Comparison of ENCODE assay signal across 8 cellular contexts in the genomic region with DNA sequence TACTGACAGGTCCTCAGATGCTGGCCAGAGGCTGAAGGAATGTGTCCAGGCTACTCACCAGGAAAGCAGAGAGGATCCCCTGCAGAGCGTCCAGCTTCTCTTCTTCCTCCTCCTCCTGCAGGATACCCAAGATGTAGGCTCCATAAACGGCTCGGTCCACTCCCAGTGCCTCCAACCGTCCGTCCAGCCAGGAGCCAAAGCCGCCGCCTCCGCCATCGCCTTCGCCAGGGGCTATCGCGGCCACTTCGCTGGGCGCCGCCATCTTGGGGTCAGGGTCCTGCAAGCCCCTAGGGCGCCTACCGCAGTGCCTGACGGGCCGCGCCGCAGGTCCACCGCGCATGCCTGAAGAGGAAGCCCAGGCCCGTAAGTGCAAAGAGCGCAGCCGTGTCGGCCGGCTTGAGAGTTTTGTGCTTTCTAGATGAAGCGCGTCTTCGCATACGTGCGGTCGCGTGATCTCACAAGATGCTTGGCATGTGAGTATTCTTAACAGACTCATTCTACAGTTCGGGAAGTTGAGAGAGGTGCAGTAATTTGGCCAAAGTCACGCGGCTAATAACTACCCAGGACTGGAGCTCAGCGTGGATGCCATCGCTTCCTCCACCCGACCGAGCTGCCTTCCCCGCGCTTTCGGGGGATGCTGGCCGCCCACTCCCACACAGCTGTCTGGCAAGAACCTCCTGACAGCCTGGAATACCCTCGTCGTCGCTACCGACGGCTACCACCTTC. TPM values are rescaled to one million over a fixed set of nuclear protein-coding genes. Genes with fewer than 3 reads are reported as not detected.
DNase-seq lines count a peak whose midpoint lies in the region; ATAC-seq and TF ChIP-seq lines count a peak whose summit lies in the region.

A gene with protein sequence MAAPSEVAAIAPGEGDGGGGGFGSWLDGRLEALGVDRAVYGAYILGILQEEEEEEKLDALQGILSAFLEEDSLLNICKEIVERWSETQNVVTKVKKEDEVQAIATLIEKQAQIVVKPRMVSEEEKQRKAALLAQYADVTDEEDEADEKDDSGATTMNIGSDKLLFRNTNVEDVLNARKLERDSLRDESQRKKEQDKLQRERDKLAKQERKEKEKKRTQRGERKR (minus strand): TSS at position 285 of the 726 bp plus-strand sequence. CDS start 23 bp downstream, at position 262.

- H3K9me3 ChIP-seq in colonic mucosa = no peaks in the 10 kb centered on the region

- intact Hi-C loops in colonic mucosa (cut with DNase I) (no loop called here), left colon (cut with DNase I, micrococcal nuclease) (no loop called here)

- H3K36me3 ChIP-seq in colonic mucosa = no peaks in the 10 kb centered on the region

- H3K27ac ChIP-seq in colonic mucosa = peak within 1 kb of the TSS; percentile 68

- peak within 1 kb of the TSS; percentile 84 for H3K4me3 ChIP-seq in colonic mucosa

- H3K27me3 ChIP-seq in colonic mucosa = no peaks in the 10 kb centered on the region

- DNase-seq in AG08396 (ENCODE audit: low spot score) = peak; percentile 96
- DNase-seq in NCI-H526 (lab: John Stamatoyannopoulos, UW) = peak; percentile 78 to 95
- peak; percentile 88 to 89 for DNase-seq in activated CD4-positive, alpha-beta T cell treated with anti-CD3 and anti-CD28 coated beads for 4 hours
- peak; percentile 93 for DNase-seq in colonic mucosa
- DNase-seq in left colon = peak; percentile 89 to 93
- DNase-seq in stimulated activated CD4-positive, alpha-beta T cell treated with anti-CD3 and anti-CD28 coated beads, Interleukin-1b, Interleukin-23, amount 100 ng/mL, for 4 hours (ENCODE audit: low read depth in 2 of 2) = peak; percentile 87 to 90

- no peak for TF ChIP-seq CTCF in colonic mucosa (IDR thresholded peaks at IDR 0.05)

- no peaks in the 10 kb centered on the region for H3K4me1 ChIP-seq in colonic mucosa

- H3K9ac ChIP-seq in colonic mucosa (ENCODE audit: low read depth in 2 of 2, low read length in 2 of 2) = peak within 1 kb of the TSS; percentile 87 to 95

- ATAC-seq in GM19025 (IDR thresholded peaks at IDR 0.05; ENCODE audit: low read depth, unreplicated experiment) (peak; percentile 86), HG03442 (IDR thresholded peaks at IDR 0.05; ENCODE audit: unreplicated experiment) (peak; percentile 91), left colon (peak; percentile 99)

RNA-seq across cellular contexts. Expression of the gene that starts here (rescaled TPM):
- total RNA-seq in colonic mucosa = 10 to 100 TPM; 22.2 to 25.5 TPM
- total RNA-seq in left colon = 10 to 100 TPM; 17.8 to 19.1 TPM

Comparison
In these comparisons a context has a peak if more than half of its experiments do, and no peak if none do; other contexts are left out.
1. Peak in every context shown above with its lines: DNase-seq, ATAC-seq, H3K4me3 ChIP-seq and H3K27ac ChIP-seq.